Comparison of ENCODE assay signal across 1 cellular context in the genomic region with DNA sequence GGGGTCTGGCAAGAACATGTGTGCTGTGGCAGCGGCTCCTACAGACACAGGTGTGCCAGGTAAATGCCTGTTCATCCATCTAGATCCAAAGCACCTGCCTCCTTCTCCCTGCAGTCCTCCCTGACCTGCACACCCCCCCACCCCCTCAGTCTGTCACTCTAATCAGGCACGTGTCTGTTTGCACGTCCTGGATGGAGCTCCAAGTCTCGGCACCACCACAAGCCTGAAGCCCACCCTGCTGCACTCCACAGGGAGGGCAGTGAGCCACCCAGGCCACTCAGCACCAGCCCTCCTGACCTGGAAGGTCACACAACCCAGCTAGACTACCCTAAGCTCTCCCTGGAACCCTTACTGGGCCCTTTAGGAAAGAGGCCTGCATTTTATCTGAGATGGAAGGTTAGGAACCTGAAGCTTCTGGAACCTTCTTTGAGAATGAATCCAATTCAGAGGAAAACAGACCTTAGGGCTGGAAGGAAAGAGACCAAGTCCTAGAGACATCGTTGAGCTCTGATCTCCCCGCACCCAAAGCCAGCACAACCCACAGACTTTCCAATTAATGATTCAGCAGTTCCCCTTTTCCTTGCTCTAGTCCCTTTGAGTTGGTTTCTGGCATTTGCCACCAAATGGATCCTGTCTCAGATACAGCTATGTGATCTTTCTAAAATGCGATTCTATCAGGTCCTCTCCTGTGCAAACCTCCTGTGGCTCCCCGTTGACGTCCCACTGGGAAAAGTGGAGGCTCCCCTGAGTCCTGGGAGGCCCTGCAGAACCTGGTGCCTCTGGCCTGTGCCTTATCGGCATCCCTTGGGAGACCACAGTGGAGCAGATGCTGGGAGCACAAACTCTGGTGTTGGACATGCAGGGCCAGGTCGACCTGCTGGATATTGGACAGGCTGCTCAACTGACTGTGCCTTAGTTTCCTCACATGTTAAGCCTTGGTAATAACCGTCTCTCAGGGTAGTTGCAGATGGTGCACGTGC.
TF ChIP-seq lines count a peak whose summit lies in the region.

No MANE protein-coding gene starts in this region.

TF ChIP-seq in K562, 482 proteins besides CTCF, POLR2A, EP300 and RAD21 (continued from another document):
- TF ChIP-seq MAFG (tag; conservative IDR thresholded peaks at IDR 0.05): 0 out of 2 replicates have a peak, but pooled peaks have one; percentile 29
- TF ChIP-seq CAMTA2 (CRISPR knock-in tag; conservative IDR thresholded peaks at IDR 0.05): no peak
- TF ChIP-seq CEBPB (tag; IDR thresholded peaks at IDR 0.05): no peak
- TF ChIP-seq PPARD (CRISPR knock-in tag; IDR thresholded peaks at IDR 0.05): no peak
- peak; percentile 37 for TF ChIP-seq MAFF (IDR thresholded peaks at IDR 0.05; ENCODE audit: low read length)
- no peak for TF ChIP-seq POLR2AphosphoS5 (IDR thresholded peaks at IDR 0.05; ENCODE audit: control insufficient read depth, insufficient read depth, low read depth, low read length)
- TF ChIP-seq NR4A1 (CRISPR knock-in tag; IDR thresholded peaks at IDR 0.05): no peak
- no peak for TF ChIP-seq NR4A1 (tag; IDR thresholded peaks at IDR 0.05)
- no peak for TF ChIP-seq ZNF699 (CRISPR knock-in tag; IDR thresholded peaks at IDR 0.05; ENCODE audit: insufficient replicate concordance)
- TF ChIP-seq DMBX1 (CRISPR knock-in tag; IDR thresholded peaks at IDR 0.05; ENCODE audit: borderline replicate concordance): no peak
- no peak for TF ChIP-seq RCOR1 (IDR thresholded peaks at IDR 0.05; ENCODE audit: borderline replicate concordance in 1 of 2, low read depth in 2 of 2, low read length in 2 of 2)
- TF ChIP-seq HNRNPL (IDR thresholded peaks at IDR 0.05; ENCODE audit: low read depth, low read length): no peak
- TF ChIP-seq MCM7 (IDR thresholded peaks at IDR 0.05): no peak
- TF ChIP-seq, protein P1, sequence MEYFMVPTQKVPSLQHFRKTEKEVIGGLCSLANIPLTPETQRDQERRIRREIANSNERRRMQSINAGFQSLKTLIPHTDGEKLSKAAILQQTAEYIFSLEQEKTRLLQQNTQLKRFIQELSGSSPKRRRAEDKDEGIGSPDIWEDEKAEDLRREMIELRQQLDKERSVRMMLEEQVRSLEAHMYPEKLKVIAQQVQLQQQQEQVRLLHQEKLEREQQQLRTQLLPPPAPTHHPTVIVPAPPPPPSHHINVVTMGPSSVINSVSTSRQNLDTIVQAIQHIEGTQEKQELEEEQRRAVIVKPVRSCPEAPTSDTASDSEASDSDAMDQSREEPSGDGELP (CRISPR knock-in tag; IDR thresholded peaks at IDR 0.05; ENCODE audit: borderline replicate concordance): no peak
- TF ChIP-seq WHSC1 (IDR thresholded peaks at IDR 0.05; ENCODE audit: low read length): no peak
- TF ChIP-seq ZNF12 (CRISPR knock-in tag; IDR thresholded peaks at IDR 0.05): no peak
- TF ChIP-seq NFIC (IDR thresholded peaks at IDR 0.05): no peak
- TF ChIP-seq RAD51 (IDR thresholded peaks at IDR 0.05; ENCODE audit: borderline replicate concordance, low read depth): no peak
- TF ChIP-seq MCM3 (IDR thresholded peaks at IDR 0.05): no peak
- no peak for TF ChIP-seq TRIM28 (IDR thresholded peaks at IDR 0.05)
- TF ChIP-seq KLF1 (tag; IDR thresholded peaks at IDR 0.05): no peak
- no peak for TF ChIP-seq ETS2 (tag; IDR thresholded peaks at IDR 0.05; ENCODE audit: borderline replicate concordance, poor library complexity, severe bottlenecking)
- TF ChIP-seq ZNF431 (CRISPR knock-in tag; IDR thresholded peaks at IDR 0.05): no peak
- TF ChIP-seq TARDBP (IDR thresholded peaks at IDR 0.05): no peak
- TF ChIP-seq, protein P2, sequence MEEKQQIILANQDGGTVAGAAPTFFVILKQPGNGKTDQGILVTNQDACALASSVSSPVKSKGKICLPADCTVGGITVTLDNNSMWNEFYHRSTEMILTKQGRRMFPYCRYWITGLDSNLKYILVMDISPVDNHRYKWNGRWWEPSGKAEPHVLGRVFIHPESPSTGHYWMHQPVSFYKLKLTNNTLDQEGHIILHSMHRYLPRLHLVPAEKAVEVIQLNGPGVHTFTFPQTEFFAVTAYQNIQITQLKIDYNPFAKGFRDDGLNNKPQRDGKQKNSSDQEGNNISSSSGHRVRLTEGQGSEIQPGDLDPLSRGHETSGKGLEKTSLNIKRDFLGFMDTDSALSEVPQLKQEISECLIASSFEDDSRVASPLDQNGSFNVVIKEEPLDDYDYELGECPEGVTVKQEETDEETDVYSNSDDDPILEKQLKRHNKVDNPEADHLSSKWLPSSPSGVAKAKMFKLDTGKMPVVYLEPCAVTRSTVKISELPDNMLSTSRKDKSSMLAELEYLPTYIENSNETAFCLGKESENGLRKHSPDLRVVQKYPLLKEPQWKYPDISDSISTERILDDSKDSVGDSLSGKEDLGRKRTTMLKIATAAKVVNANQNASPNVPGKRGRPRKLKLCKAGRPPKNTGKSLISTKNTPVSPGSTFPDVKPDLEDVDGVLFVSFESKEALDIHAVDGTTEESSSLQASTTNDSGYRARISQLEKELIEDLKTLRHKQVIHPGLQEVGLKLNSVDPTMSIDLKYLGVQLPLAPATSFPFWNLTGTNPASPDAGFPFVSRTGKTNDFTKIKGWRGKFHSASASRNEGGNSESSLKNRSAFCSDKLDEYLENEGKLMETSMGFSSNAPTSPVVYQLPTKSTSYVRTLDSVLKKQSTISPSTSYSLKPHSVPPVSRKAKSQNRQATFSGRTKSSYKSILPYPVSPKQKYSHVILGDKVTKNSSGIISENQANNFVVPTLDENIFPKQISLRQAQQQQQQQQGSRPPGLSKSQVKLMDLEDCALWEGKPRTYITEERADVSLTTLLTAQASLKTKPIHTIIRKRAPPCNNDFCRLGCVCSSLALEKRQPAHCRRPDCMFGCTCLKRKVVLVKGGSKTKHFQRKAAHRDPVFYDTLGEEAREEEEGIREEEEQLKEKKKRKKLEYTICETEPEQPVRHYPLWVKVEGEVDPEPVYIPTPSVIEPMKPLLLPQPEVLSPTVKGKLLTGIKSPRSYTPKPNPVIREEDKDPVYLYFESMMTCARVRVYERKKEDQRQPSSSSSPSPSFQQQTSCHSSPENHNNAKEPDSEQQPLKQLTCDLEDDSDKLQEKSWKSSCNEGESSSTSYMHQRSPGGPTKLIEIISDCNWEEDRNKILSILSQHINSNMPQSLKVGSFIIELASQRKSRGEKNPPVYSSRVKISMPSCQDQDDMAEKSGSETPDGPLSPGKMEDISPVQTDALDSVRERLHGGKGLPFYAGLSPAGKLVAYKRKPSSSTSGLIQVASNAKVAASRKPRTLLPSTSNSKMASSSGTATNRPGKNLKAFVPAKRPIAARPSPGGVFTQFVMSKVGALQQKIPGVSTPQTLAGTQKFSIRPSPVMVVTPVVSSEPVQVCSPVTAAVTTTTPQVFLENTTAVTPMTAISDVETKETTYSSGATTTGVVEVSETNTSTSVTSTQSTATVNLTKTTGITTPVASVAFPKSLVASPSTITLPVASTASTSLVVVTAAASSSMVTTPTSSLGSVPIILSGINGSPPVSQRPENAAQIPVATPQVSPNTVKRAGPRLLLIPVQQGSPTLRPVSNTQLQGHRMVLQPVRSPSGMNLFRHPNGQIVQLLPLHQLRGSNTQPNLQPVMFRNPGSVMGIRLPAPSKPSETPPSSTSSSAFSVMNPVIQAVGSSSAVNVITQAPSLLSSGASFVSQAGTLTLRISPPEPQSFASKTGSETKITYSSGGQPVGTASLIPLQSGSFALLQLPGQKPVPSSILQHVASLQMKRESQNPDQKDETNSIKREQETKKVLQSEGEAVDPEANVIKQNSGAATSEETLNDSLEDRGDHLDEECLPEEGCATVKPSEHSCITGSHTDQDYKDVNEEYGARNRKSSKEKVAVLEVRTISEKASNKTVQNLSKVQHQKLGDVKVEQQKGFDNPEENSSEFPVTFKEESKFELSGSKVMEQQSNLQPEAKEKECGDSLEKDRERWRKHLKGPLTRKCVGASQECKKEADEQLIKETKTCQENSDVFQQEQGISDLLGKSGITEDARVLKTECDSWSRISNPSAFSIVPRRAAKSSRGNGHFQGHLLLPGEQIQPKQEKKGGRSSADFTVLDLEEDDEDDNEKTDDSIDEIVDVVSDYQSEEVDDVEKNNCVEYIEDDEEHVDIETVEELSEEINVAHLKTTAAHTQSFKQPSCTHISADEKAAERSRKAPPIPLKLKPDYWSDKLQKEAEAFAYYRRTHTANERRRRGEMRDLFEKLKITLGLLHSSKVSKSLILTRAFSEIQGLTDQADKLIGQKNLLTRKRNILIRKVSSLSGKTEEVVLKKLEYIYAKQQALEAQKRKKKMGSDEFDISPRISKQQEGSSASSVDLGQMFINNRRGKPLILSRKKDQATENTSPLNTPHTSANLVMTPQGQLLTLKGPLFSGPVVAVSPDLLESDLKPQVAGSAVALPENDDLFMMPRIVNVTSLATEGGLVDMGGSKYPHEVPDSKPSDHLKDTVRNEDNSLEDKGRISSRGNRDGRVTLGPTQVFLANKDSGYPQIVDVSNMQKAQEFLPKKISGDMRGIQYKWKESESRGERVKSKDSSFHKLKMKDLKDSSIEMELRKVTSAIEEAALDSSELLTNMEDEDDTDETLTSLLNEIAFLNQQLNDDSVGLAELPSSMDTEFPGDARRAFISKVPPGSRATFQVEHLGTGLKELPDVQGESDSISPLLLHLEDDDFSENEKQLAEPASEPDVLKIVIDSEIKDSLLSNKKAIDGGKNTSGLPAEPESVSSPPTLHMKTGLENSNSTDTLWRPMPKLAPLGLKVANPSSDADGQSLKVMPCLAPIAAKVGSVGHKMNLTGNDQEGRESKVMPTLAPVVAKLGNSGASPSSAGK (IDR thresholded peaks at IDR 0.05): no peak
- peak; percentile 44; the same call in 1 of the 2 replicates for TF ChIP-seq ZNF316 (IDR thresholded peaks at IDR 0.05)
- TF ChIP-seq, protein P3, sequence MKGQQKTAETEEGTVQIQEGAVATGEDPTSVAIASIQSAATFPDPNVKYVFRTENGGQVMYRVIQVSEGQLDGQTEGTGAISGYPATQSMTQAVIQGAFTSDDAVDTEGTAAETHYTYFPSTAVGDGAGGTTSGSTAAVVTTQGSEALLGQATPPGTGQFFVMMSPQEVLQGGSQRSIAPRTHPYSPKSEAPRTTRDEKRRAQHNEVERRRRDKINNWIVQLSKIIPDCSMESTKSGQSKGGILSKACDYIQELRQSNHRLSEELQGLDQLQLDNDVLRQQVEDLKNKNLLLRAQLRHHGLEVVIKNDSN (CRISPR knock-in tag; IDR thresholded peaks at IDR 0.05): 0 out of 2 replicates have a peak, but pooled peaks have one; percentile 9
- no peak for TF ChIP-seq SNRNP70 (optimal IDR thresholded peaks at IDR 0.05; ENCODE audit: low read depth, low read length)
- no peak for TF ChIP-seq ZNF77 (CRISPR knock-in tag; IDR thresholded peaks at IDR 0.05)
- no peak for TF ChIP-seq HDAC1 (IDR thresholded peaks at IDR 0.05)
- TF ChIP-seq SUPT5H (IDR thresholded peaks at IDR 0.05): no peak
- TF ChIP-seq, protein P4, sequence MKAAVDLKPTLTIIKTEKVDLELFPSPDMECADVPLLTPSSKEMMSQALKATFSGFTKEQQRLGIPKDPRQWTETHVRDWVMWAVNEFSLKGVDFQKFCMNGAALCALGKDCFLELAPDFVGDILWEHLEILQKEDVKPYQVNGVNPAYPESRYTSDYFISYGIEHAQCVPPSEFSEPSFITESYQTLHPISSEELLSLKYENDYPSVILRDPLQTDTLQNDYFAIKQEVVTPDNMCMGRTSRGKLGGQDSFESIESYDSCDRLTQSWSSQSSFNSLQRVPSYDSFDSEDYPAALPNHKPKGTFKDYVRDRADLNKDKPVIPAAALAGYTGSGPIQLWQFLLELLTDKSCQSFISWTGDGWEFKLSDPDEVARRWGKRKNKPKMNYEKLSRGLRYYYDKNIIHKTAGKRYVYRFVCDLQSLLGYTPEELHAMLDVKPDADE (conservative IDR thresholded peaks at IDR 0.05; ENCODE audit: control insufficient read depth, low read depth, low read length): no peak
- TF ChIP-seq, protein P5, sequence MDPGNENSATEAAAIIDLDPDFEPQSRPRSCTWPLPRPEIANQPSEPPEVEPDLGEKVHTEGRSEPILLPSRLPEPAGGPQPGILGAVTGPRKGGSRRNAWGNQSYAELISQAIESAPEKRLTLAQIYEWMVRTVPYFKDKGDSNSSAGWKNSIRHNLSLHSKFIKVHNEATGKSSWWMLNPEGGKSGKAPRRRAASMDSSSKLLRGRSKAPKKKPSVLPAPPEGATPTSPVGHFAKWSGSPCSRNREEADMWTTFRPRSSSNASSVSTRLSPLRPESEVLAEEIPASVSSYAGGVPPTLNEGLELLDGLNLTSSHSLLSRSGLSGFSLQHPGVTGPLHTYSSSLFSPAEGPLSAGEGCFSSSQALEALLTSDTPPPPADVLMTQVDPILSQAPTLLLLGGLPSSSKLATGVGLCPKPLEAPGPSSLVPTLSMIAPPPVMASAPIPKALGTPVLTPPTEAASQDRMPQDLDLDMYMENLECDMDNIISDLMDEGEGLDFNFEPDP (CRISPR knock-in tag; IDR thresholded peaks at IDR 0.05): no peak
- TF ChIP-seq MAFK (IDR thresholded peaks at IDR 0.05; ENCODE audit: low read length): peak; percentile 37; the same call in 1 of the 2 replicates
- no peak for TF ChIP-seq SRSF9 (IDR thresholded peaks at IDR 0.05; ENCODE audit: borderline replicate concordance, low read depth, low read length)
- peak; percentile 78 for TF ChIP-seq NFE2 (IDR thresholded peaks at IDR 0.05; ENCODE audit: low read depth)
- peak; percentile 57 for TF ChIP-seq C11orf30 (IDR thresholded peaks at IDR 0.05; ENCODE audit: low read depth)
